1 cellular context compared by ENCODE assay signal in genomic region chr6:33344771-33345697, GRCh38.
TF ChIP-seq lines count a peak whose summit lies in the region.

No MANE protein-coding gene starts in this region.

TF ChIP-seq in K562, 482 proteins besides CTCF, POLR2A, EP300 and RAD21 (continued from another document and continues in another):
- peak; percentile 75 for TF ChIP-seq ZNF707 (CRISPR knock-in tag; conservative IDR thresholded peaks at IDR 0.05)
- TF ChIP-seq ZNF695 (CRISPR knock-in tag; IDR thresholded peaks at IDR 0.05), result no peak
- TF ChIP-seq RUNX1 (IDR thresholded peaks at IDR 0.05; ENCODE audit: low read depth), result no peak
- TF ChIP-seq SIRT6 (IDR thresholded peaks at IDR 0.05; ENCODE audit: low read depth, low read length), result no peak
- no peak for TF ChIP-seq PATZ1 (CRISPR knock-in tag; IDR thresholded peaks at IDR 0.05; ENCODE audit: borderline replicate concordance)
- TF ChIP-seq NFYB (IDR thresholded peaks at IDR 0.05; ENCODE audit: extremely low read depth, insufficient read length), result no peak
- TF ChIP-seq NFXL1 (CRISPR knock-in tag; IDR thresholded peaks at IDR 0.05), result no peak
- TF ChIP-seq CBFA2T2 (conservative IDR thresholded peaks at IDR 0.05), result peak; percentile 79
- TF ChIP-seq L3MBTL2 (IDR thresholded peaks at IDR 0.05), result peak; percentile 64; the same call in 1 of the 2 replicates
- peak; percentile 75; the same call in 1 of the 2 replicates for TF ChIP-seq NCOA1 (IDR thresholded peaks at IDR 0.05; ENCODE audit: low read depth)
- no peak for TF ChIP-seq ZFP36 (IDR thresholded peaks at IDR 0.05; ENCODE audit: low read depth, low read length, partially characterized antibody)
- TF ChIP-seq GATAD2A (IDR thresholded peaks at IDR 0.05), result peak; percentile 68
- TF ChIP-seq HDAC1 (IDR thresholded peaks at IDR 0.05), result peak in 1 of 2 experiments; percentile 73; a peak in 2 of 4 replicates
- TF ChIP-seq NR2C1 (IDR thresholded peaks at IDR 0.05), result no peak
- TF ChIP-seq NR2C1 (tag; IDR thresholded peaks at IDR 0.05), result no peak; the same call in 1 of the 2 replicates
- TF ChIP-seq PCBP2 (IDR thresholded peaks at IDR 0.05; ENCODE audit: low read depth, low read length, poor library complexity, severe bottlenecking), result no peak
- no peak for TF ChIP-seq IRF2 (CRISPR knock-in tag; IDR thresholded peaks at IDR 0.05)
- TF ChIP-seq NR4A1 (CRISPR knock-in tag; IDR thresholded peaks at IDR 0.05), result no peak
- no peak for TF ChIP-seq NR4A1 (tag; IDR thresholded peaks at IDR 0.05)
- TF ChIP-seq SMARCE1 (IDR thresholded peaks at IDR 0.05), result peak; percentile 80
- peak in 1 of 2 experiments; percentile 76; a peak in 1 of 4 replicates for TF ChIP-seq TBL1XR1 (IDR thresholded peaks at IDR 0.05; ENCODE audit: low read length in 2 of 2)
- TF ChIP-seq, protein P1, sequence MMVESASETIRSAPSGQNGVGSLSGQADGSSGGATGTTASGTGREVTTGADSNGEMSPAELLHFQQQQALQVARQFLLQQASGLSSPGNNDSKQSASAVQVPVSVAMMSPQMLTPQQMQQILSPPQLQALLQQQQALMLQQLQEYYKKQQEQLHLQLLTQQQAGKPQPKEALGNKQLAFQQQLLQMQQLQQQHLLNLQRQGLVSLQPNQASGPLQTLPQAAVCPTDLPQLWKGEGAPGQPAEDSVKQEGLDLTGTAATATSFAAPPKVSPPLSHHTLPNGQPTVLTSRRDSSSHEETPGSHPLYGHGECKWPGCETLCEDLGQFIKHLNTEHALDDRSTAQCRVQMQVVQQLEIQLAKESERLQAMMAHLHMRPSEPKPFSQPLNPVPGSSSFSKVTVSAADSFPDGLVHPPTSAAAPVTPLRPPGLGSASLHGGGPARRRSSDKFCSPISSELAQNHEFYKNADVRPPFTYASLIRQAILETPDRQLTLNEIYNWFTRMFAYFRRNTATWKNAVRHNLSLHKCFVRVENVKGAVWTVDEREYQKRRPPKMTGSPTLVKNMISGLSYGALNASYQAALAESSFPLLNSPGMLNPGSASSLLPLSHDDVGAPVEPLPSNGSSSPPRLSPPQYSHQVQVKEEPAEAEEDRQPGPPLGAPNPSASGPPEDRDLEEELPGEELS (CRISPR knock-in tag; IDR thresholded peaks at IDR 0.05; ENCODE audit: borderline replicate concordance), result 0 out of 2 replicates have a peak, but pooled peaks have one; percentile 25
- TF ChIP-seq REST (CRISPR knock-in tag; IDR thresholded peaks at IDR 0.05; ENCODE audit: low read depth), result no peak
- TF ChIP-seq, protein P2, sequence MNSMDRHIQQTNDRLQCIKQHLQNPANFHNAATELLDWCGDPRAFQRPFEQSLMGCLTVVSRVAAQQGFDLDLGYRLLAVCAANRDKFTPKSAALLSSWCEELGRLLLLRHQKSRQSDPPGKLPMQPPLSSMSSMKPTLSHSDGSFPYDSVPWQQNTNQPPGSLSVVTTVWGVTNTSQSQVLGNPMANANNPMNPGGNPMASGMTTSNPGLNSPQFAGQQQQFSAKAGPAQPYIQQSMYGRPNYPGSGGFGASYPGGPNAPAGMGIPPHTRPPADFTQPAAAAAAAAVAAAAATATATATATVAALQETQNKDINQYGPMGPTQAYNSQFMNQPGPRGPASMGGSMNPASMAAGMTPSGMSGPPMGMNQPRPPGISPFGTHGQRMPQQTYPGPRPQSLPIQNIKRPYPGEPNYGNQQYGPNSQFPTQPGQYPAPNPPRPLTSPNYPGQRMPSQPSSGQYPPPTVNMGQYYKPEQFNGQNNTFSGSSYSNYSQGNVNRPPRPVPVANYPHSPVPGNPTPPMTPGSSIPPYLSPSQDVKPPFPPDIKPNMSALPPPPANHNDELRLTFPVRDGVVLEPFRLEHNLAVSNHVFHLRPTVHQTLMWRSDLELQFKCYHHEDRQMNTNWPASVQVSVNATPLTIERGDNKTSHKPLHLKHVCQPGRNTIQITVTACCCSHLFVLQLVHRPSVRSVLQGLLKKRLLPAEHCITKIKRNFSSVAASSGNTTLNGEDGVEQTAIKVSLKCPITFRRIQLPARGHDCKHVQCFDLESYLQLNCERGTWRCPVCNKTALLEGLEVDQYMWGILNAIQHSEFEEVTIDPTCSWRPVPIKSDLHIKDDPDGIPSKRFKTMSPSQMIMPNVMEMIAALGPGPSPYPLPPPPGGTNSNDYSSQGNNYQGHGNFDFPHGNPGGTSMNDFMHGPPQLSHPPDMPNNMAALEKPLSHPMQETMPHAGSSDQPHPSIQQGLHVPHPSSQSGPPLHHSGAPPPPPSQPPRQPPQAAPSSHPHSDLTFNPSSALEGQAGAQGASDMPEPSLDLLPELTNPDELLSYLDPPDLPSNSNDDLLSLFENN (IDR thresholded peaks at IDR 0.05; ENCODE audit: low read depth in 2 of 2, low read length in 2 of 2), result no peak
- TF ChIP-seq PML (IDR thresholded peaks at IDR 0.05; ENCODE audit: low read length), result peak; percentile 38; the same call in 1 of the 2 replicates
- no peak for TF ChIP-seq ZNF133 (CRISPR knock-in tag; IDR thresholded peaks at IDR 0.05)
- no peak for TF ChIP-seq ZBTB26 (CRISPR knock-in tag; IDR thresholded peaks at IDR 0.05)
- TF ChIP-seq, protein P3, sequence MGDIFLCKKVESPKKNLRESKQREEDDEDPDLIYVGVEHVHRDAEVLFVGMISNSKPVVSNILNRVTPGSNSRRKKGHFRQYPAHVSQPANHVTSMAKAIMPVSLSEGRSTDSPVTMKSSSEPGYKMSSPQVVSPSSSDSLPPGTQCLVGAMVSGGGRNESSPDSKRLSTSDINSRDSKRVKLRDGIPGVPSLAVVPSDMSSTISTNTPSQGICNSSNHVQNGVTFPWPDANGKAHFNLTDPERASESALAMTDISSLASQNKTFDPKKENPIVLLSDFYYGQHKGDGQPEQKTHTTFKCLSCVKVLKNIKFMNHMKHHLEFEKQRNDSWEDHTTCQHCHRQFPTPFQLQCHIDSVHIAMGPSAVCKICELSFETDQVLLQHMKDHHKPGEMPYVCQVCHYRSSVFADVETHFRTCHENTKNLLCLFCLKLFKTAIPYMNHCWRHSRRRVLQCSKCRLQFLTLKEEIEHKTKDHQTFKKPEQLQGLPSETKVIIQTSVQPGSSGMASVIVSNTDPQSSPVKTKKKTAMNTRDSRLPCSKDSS (IDR thresholded peaks at IDR 0.05; ENCODE audit: low read depth, partially characterized antibody), result no peak
- TF ChIP-seq NCOR1 (IDR thresholded peaks at IDR 0.05), result peak; percentile 67
- TF ChIP-seq ETV5 (CRISPR knock-in tag; IDR thresholded peaks at IDR 0.05; ENCODE audit: low read depth), result peak; percentile 61; the same call in 1 of the 2 replicates
- TF ChIP-seq RNF2 (IDR thresholded peaks at IDR 0.05), result peak; percentile 82
- 0 out of 2 replicates have a peak, but pooled peaks have one; percentile 5 for TF ChIP-seq EGR1 (conservative IDR thresholded peaks at IDR 0.05)
- TF ChIP-seq ZNF282 (CRISPR knock-in tag; IDR thresholded peaks at IDR 0.05), result no peak
- TF ChIP-seq ZFP1 (CRISPR knock-in tag; IDR thresholded peaks at IDR 0.05), result no peak
- TF ChIP-seq SREBF2 (CRISPR knock-in tag; IDR thresholded peaks at IDR 0.05), result no peak
- TF ChIP-seq MCM5 (IDR thresholded peaks at IDR 0.05; ENCODE audit: low read depth), result no peak
- TF ChIP-seq, protein P4, sequence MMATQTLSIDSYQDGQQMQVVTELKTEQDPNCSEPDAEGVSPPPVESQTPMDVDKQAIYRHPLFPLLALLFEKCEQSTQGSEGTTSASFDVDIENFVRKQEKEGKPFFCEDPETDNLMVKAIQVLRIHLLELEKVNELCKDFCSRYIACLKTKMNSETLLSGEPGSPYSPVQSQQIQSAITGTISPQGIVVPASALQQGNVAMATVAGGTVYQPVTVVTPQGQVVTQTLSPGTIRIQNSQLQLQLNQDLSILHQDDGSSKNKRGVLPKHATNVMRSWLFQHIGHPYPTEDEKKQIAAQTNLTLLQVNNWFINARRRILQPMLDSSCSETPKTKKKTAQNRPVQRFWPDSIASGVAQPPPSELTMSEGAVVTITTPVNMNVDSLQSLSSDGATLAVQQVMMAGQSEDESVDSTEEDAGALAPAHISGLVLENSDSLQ (IDR thresholded peaks at IDR 0.05), result peak; percentile 46; the same call in 1 of the 2 replicates
